ENCODE assay signal across 8 cellular contexts in genomic region chr21:43306911-43307676, GRCh38.
DNase-seq lines count a peak whose midpoint lies in the region; ATAC-seq and TF ChIP-seq lines count a peak whose summit lies in the region.

No MANE protein-coding gene starts in this region.

- H3K36me3 ChIP-seq in smooth muscle cell (ENCODE audit: low read depth), result no peaks in the 10 kb centered on the region
- H3K36me3 ChIP-seq in WERI-Rb-1, result no peaks in the 10 kb centered on the region

- H3K9me3 ChIP-seq in smooth muscle cell (replicated peaks; ENCODE audit: low read depth) (no peaks in the 10 kb centered on the region), WERI-Rb-1 (ENCODE audit: severe bottlenecking) (no peaks in the 10 kb centered on the region)

- H3K79me2 ChIP-seq in smooth muscle cell (ENCODE audit: low read depth), result no peaks in the 10 kb centered on the region

- 55% methylated on average over 24 of the region's 24 CpGs for WGBS in smooth muscle cell (ENCODE audit: low lambda C conversion rate)

- no peaks in the 10 kb centered on the region for H3K9me3 Mint-ChIP-seq in central memory CD8-positive, alpha-beta T cell
- H3K9me3 Mint-ChIP-seq in T-helper 2 cell treated with Interferon-gamma antibody and Interleukin-4, amounts not matched to agents 5 μg/mL and 100 μg/mL, for 36 hours, result no peaks in the 10 kb centered on the region

- peaks cover 45% of the 10 kb centered on the region for H3K27me3 Mint-ChIP-seq in central memory CD8-positive, alpha-beta T cell
- no peaks in the 10 kb centered on the region for H3K27me3 Mint-ChIP-seq in T-helper 2 cell treated with Interferon-gamma antibody and Interleukin-4, amounts not matched to agents 5 μg/mL and 100 μg/mL, for 36 hours (ENCODE audit: low read depth)

- no peaks in the 10 kb centered on the region for H3K36me3 Mint-ChIP-seq in central memory CD8-positive, alpha-beta T cell (ENCODE audit: insufficient read depth)
- H3K36me3 Mint-ChIP-seq in T-helper 2 cell treated with Interferon-gamma antibody and Interleukin-4, amounts not matched to agents 5 μg/mL and 100 μg/mL, for 36 hours (ENCODE audit: low read depth), result no peaks in the 10 kb centered on the region

- DNase-seq in Daoy (ENCODE audit: low read depth), result peak; percentile 96
- DNase-seq in NCI-H2107 treated with DMSO at 0.1 percent for 48 hours (lab: John Stamatoyannopoulos, UW; ENCODE audit: unreplicated experiment), result peak; percentile 88
- DNase-seq in central memory CD8-positive, alpha-beta T cell (ENCODE audit: low spot score in 2 of 2), result no peak
- no peak for DNase-seq in smooth muscle cell (lab: John Stamatoyannopoulos, UW; ENCODE audit: unreplicated experiment)
- no peak for DNase-seq in T-helper 2 cell treated with Interferon-gamma antibody and Interleukin-4, amounts not matched to agents 5 μg/mL and 100 μg/mL, for 36 hours (ENCODE audit: low spot score)
- no peak for DNase-seq in WERI-Rb-1

- ATAC-seq in GM21717 (IDR thresholded peaks at IDR 0.05; ENCODE audit: unreplicated experiment) (peak; percentile 54), HG03025 (IDR thresholded peaks at IDR 0.05; ENCODE audit: low FRiP score, unreplicated experiment) (no peak)
- no peak for ATAC-seq in central memory CD8-positive, alpha-beta T cell (replicated peaks; ENCODE audit: extremely low read depth, poor library complexity, severe bottlenecking)

- H2AFZ ChIP-seq in smooth muscle cell (ENCODE audit: low read depth), result no peak overlapping the region

- peak overlapping the region; percentile 56 for H3K4me2 ChIP-seq in smooth muscle cell

- peak overlapping the region; percentile 33 for H3K27ac Mint-ChIP-seq in central memory CD8-positive, alpha-beta T cell (ENCODE audit: low read depth)
- H3K27ac Mint-ChIP-seq in T-helper 2 cell treated with Interferon-gamma antibody and Interleukin-4, amounts not matched to agents 5 μg/mL and 100 μg/mL, for 36 hours, result no peak overlapping the region

- no peaks in the 10 kb centered on the region for H3K4me1 Mint-ChIP-seq in central memory CD8-positive, alpha-beta T cell
- H3K4me1 Mint-ChIP-seq in T-helper 2 cell treated with Interferon-gamma antibody and Interleukin-4, amounts not matched to agents 5 μg/mL and 100 μg/mL, for 36 hours (ENCODE audit: low read depth), result no peaks in the 10 kb centered on the region

- peak overlapping the region; percentile 85 for H3K9ac ChIP-seq in smooth muscle cell (ENCODE audit: low read depth)

- peaks cover 10% of the 10 kb centered on the region for H3K4me1 ChIP-seq in smooth muscle cell (ENCODE audit: low read depth)

- H3K4me3 ChIP-seq in smooth muscle cell (no peak overlapping the region), WERI-Rb-1 (ENCODE audit: low read depth, low read length) (no peak overlapping the region)

- no peak overlapping the region for H3K4me3 Mint-ChIP-seq in central memory CD8-positive, alpha-beta T cell
- no peak overlapping the region for H3K4me3 Mint-ChIP-seq in T-helper 2 cell treated with Interferon-gamma antibody and Interleukin-4, amounts not matched to agents 5 μg/mL and 100 μg/mL, for 36 hours

- H3K27me3 ChIP-seq in smooth muscle cell (ENCODE audit: low read depth), result no peaks in the 10 kb centered on the region
- H3K27me3 ChIP-seq in WERI-Rb-1 (ENCODE audit: insufficient read depth, low read depth, severe bottlenecking), result no peaks in the 10 kb centered on the region

- no peaks in the 10 kb centered on the region for H4K20me1 ChIP-seq in smooth muscle cell (ENCODE audit: low read depth)

- TF ChIP-seq CTCF in smooth muscle cell (IDR thresholded peaks at IDR 0.05; ENCODE audit: borderline replicate concordance, insufficient read depth, poor library complexity, severe bottlenecking) (no peak), WERI-Rb-1 (IDR thresholded peaks at IDR 0.05; ENCODE audit: low read depth, low read length) (no peak)

- no peaks in the 10 kb centered on the region for H3F3A ChIP-seq in smooth muscle cell (ENCODE audit: low read depth)

- H3K27ac ChIP-seq in smooth muscle cell (ENCODE audit: low read depth) (peak overlapping the region; percentile 89), WERI-Rb-1 (no peak overlapping the region)

Comparison
In these comparisons a context has a peak if more than half of its experiments do, and no peak if none do; other contexts are left out.
1. DNase-seq: peak in Daoy (single experiment) and NCI-H2107 treated with DMSO at 0.1 percent for 48 hours (single experiment); none in central memory CD8-positive, alpha-beta T cell (0 of 2), smooth muscle cell (single experiment), T-helper 2 cell treated with Interferon-gamma antibody and Interleukin-4, amounts not matched to agents 5 μg/mL and 100 μg/mL, for 36 hours (single experiment) and WERI-Rb-1 (single experiment).